ENCODE assay signal across 11 cellular contexts in the genomic region with DNA sequence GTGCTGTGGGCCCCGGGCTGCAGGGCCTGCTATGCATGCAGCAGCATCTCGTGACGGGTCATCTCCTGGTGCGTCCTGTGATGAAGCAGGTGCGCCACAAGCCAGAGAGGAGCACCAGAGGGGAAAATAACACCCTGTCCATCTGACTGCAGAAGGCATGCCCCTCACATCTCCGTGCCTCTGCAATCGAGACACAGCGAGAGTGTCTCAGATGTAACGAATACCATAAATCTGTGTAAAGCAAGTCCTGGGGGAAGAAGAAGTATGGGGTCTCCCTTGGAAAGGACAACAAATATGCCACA.
DNase-seq lines count a peak whose midpoint lies in the region; ATAC-seq and TF ChIP-seq lines count a peak whose summit lies in the region.
"Had no signal": no experiment of that assay in that cellular context is flagged by ENCODE, and none has a peak within 500 bp of the region (broad histone marks: within the 10 kb centered on the region; RNA-seq: fewer than 3 reads in every experiment).

No MANE protein-coding gene starts in this region.

- CTCF ChIA-PET in activated CD8-positive, alpha-beta T cell treated with anti-CD3 and anti-CD28 coated beads, Interleukin-2, amount 10 ng/mL, durations not matched to agents 7 days and 5 days (lab: Charles Lee) = interaction anchor here (0.6 to 0.8 kb wide), 2 partner anchors 18 to 170 kb away, joined by 3 read pairs; no protein-coding TSS in a partner anchor

- TF ChIP-seq EP300 in upper lobe of left lung (IDR thresholded peaks at IDR 0.05) = no peak

- peaks cover 2% of the 10 kb centered on the region for H3K9me3 Mint-ChIP-seq in activated CD8-positive, alpha-beta T cell treated with anti-CD3 and anti-CD28 coated beads, Interleukin-2, amount 10 ng/mL, durations not matched to agents 7 days and 5 days (ENCODE audit: insufficient read depth)

- H3K9me3 ChIP-seq in heart right ventricle (peaks cover 0 to 2% (median 0%) of the 10 kb centered on the region in 11 donors), lower lobe of right lung (no peaks in the 10 kb centered on the region), upper lobe of left lung (peaks cover 0 to under 1% (median 0%) of the 10 kb centered on the region in 4 donors), MG63 (no peaks in the 10 kb centered on the region)

- H3K27me3 ChIP-seq in heart right ventricle (no peaks in the 10 kb centered on the region), lower lobe of right lung (ENCODE audit: low read depth) (no peaks in the 10 kb centered on the region), upper lobe of left lung (no peaks in the 10 kb centered on the region), MG63 (no peaks in the 10 kb centered on the region)
- H3K27me3 ChIP-seq: foreskin keratinocyte had no signal

- H3K27ac Mint-ChIP-seq in activated CD8-positive, alpha-beta T cell treated with anti-CD3 and anti-CD28 coated beads, Interleukin-2, amount 10 ng/mL, durations not matched to agents 7 days and 5 days = peak overlapping the region; percentile 99

- H3K36me3 Mint-ChIP-seq in activated CD8-positive, alpha-beta T cell treated with anti-CD3 and anti-CD28 coated beads, Interleukin-2, amount 10 ng/mL, durations not matched to agents 7 days and 5 days (ENCODE audit: low read depth) = peaks cover 10% of the 10 kb centered on the region

- TF ChIP-seq CTCF in heart right ventricle (IDR thresholded peaks at IDR 0.05) = no peak
- no peak for TF ChIP-seq CTCF in lower lobe of right lung (IDR thresholded peaks at IDR 0.05)
- no peak for TF ChIP-seq CTCF in upper lobe of left lung (IDR thresholded peaks at IDR 0.05)

- H3K27me3 Mint-ChIP-seq in activated CD8-positive, alpha-beta T cell treated with anti-CD3 and anti-CD28 coated beads, Interleukin-2, amount 10 ng/mL, durations not matched to agents 7 days and 5 days (ENCODE audit: low read depth) = no peaks in the 10 kb centered on the region

- intact Hi-C loops in heart right ventricle (cut with DNase I) = loop anchor here in 3 of 10 donors (5.0 kb wide), 3 partner anchors 86 to 564 kb away; no protein-coding TSS in a partner anchor
- intact Hi-C loops in Right ventricle myocardium superior (cut with DNase I) = no loop called here
- intact Hi-C loops in lower lobe of right lung (cut with DNase I) = no loop called here

- peaks cover 25% of the 10 kb centered on the region for H3K4me1 Mint-ChIP-seq in activated CD8-positive, alpha-beta T cell treated with anti-CD3 and anti-CD28 coated beads, Interleukin-2, amount 10 ng/mL, durations not matched to agents 7 days and 5 days (ENCODE audit: low read depth)

- H3K4me3 Mint-ChIP-seq in activated CD8-positive, alpha-beta T cell treated with anti-CD3 and anti-CD28 coated beads, Interleukin-2, amount 10 ng/mL, durations not matched to agents 7 days and 5 days = peak overlapping the region; percentile 78

- POLR2A ChIA-PET in activated CD8-positive, alpha-beta T cell treated with anti-CD3 and anti-CD28 coated beads, Interleukin-2, amount 10 ng/mL, durations not matched to agents 7 days and 5 days (lab: Charles Lee) = interaction anchor here (0.6 to 2.6 kb wide), 7 partner anchors 14 to 440 kb away, joined by 3 to 24 read pairs (median 4); a partner anchor contains a TSS

- no peak for TF ChIP-seq POLR2A in upper lobe of left lung (IDR thresholded peaks at IDR 0.05)

- ATAC-seq in heart right ventricle = no peak
- no peak for ATAC-seq in Right ventricle myocardium superior (ENCODE audit: poor library complexity)
- ATAC-seq in activated CD8-positive, alpha-beta T cell treated with anti-CD3 and anti-CD28 coated beads, Interleukin-2, amount 10 ng/mL, durations not matched to agents 7 days and 5 days = no peak
- ATAC-seq in lower lobe of right lung = no peak
- no peak for ATAC-seq in upper lobe of left lung (ENCODE audit: low FRiP score in 2 of 2)
- ATAC-seq in HG02678 (IDR thresholded peaks at IDR 0.05; ENCODE audit: unreplicated experiment) = no peak

- DNase-seq in heart right ventricle (no peak), Right ventricle myocardium superior (no peak), lower lobe of right lung (no peak), upper lobe of left lung (peak; percentile 53 to 69), kidney tubule cell (ENCODE audit: low spot score) (no peak), MG63 (no peak)
- no peak for DNase-seq in activated CD8-positive, alpha-beta T cell treated with anti-CD3 and anti-CD28 coated beads, Interleukin-2, amount 10 ng/mL, durations not matched to agents 7 days and 5 days
- DNase-seq: NCI-H446, T1000 had no signal

- H3K4me3 ChIP-seq in heart right ventricle (peak overlapping the region in 6 of 10 donors; percentile 3 to 47 (median 27)), lower lobe of right lung (peak overlapping the region; percentile 36), upper lobe of left lung (peak overlapping the region; percentile 2 to 34 (median 14)), MG63 (no peak overlapping the region)

- H3K36me3 ChIP-seq in heart right ventricle = no peaks in the 10 kb centered on the region
- H3K36me3 ChIP-seq in lower lobe of right lung = no peaks in the 10 kb centered on the region
- H3K36me3 ChIP-seq in upper lobe of left lung = no peaks in the 10 kb centered on the region
- H3K36me3 ChIP-seq in MG63 = no peaks in the 10 kb centered on the region

- peaks cover 0 to 32% (median 9%) of the 10 kb centered on the region in 9 donors for H3K4me1 ChIP-seq in heart right ventricle
- H3K4me1 ChIP-seq in lower lobe of right lung = peaks cover 13% of the 10 kb centered on the region
- H3K4me1 ChIP-seq in upper lobe of left lung = peaks cover 13 to 22% (median 16%) of the 10 kb centered on the region in 4 donors

- 75 to 82% methylated on average over 9 of the region's 9 CpGs for WGBS in heart right ventricle, 2 donors
- 70 to 71% methylated on average over 9 of the region's 9 CpGs for WGBS in upper lobe of left lung, 2 donors

- H3K27ac ChIP-seq in heart right ventricle = peak overlapping the region in 9 of 10 donors; percentile 9 to 90 (median 79)
- peak overlapping the region; percentile 71 for H3K27ac ChIP-seq in lower lobe of right lung
- peak overlapping the region; percentile 74 to 82 (median 80) for H3K27ac ChIP-seq in upper lobe of left lung
- H3K27ac ChIP-seq: foreskin keratinocyte had no signal

Comparison
In these comparisons a context has a peak if more than half of its experiments do, and no peak if none do; other contexts are left out.
1. DNase-seq: peak in upper lobe of left lung (2 of 2); none in heart right ventricle (0 of 2), Right ventricle myocardium superior (single experiment), activated CD8-positive, alpha-beta T cell treated with anti-CD3 and anti-CD28 coated beads, Interleukin-2, amount 10 ng/mL, durations not matched to agents 7 days and 5 days (single experiment), lower lobe of right lung (single experiment), kidney tubule cell (single experiment) and MG63 (single experiment).
2. Peak in every context shown above with its lines, with median percentiles within 50 percentile points of each other: H3K27ac ChIP-seq.